16 cellular contexts compared by ENCODE assay signal in genomic region chr5:39167141-39167972, GRCh38. TPM values are rescaled to one million over a fixed set of nuclear protein-coding genes. Genes with fewer than 3 reads are reported as not detected.
A peak's percentile ranks its signal among the peaks of the same experiment; 100 is the strongest.
DNase-seq lines count a peak whose midpoint lies in the region; ATAC-seq, FAIRE-seq and TF ChIP-seq lines count a peak whose summit lies in the region.
"Had no signal": no experiment of that assay in that cellular context is flagged by ENCODE, and none has a peak within 500 bp of the region (broad histone marks: within the 10 kb centered on the region; RNA-seq: fewer than 3 reads in every experiment).

No MANE protein-coding gene starts in this region.

- no peaks in the 10 kb centered on the region for H3K27me3 ChIP-seq in naive thymus-derived CD4-positive, alpha-beta T cell (ENCODE audit: control insufficient read depth in 2 of 2, insufficient read depth in 2 of 2, low read length in 2 of 2)
- no peaks in the 10 kb centered on the region for H3K27me3 ChIP-seq in Caco-2 (replicated peaks; ENCODE audit: control insufficient read depth, insufficient read depth, low read length)
- H3K27me3 ChIP-seq: brain microvascular endothelial cell, tibial artery had no signal

- DNase-seq in activated CD4-positive, alpha-beta T cell treated with anti-CD3 and anti-CD28 coated beads for 36 hours, result no peak
- DNase-seq in activated CD4-positive, alpha-beta T cell treated with anti-CD3 and anti-CD28 coated beads, Interleukin-2, amount 50 U/mL, for 1 hour, result no peak
- DNase-seq in NCI-H526 treated with DMSO at 0.1 percent for 48 hours (lab: John Stamatoyannopoulos, UW), result peak; percentile 87
- peak; percentile 53 for DNase-seq in amniotic epithelial cell (ENCODE audit: low read depth)
- no peak for DNase-seq in naive thymus-derived CD4-positive, alpha-beta T cell
- DNase-seq in Caco-2, result no peak
- DNase-seq in frontal cortex (ENCODE audit: low spot score in 2 of 2), result no peak
- DNase-seq: 8988T; activated CD8-positive, alpha-beta memory T cell treated with anti-CD3 and anti-CD28 coated beads, Interleukin-2, amount 50 U/mL, for 4 hours; brain microvascular endothelial cell; NCI-H226; nucleus accumbens; T1000; tibial artery had no signal

- CTCF ChIA-PET in activated CD4-positive, alpha-beta T cell treated with anti-CD3 and anti-CD28 coated beads for 36 hours (lab: Charles Lee), result interaction anchor here (0.7 to 1.8 kb wide), 3 partner anchors 9 to 45 kb away, joined by 3 to 5 read pairs (median 4); no protein-coding TSS in a partner anchor
- CTCF ChIA-PET in naive thymus-derived CD4-positive, alpha-beta T cell (lab: Charles Lee), result interaction anchor here (0.6 to 1.1 kb wide), 2 partner anchors 19 to 51 kb away, joined by 3 read pairs; no protein-coding TSS in a partner anchor
- CTCF ChIA-PET in Caco-2 (lab: Charles Lee), result no interaction called here

- BruUV-seq in Caco-2 (replicated peaks; lab: Mats Ljungman, UMichigan), result no TSS peak

- no peaks in the 10 kb centered on the region for H3K27me3 Mint-ChIP-seq in activated CD4-positive, alpha-beta T cell treated with anti-CD3 and anti-CD28 coated beads for 36 hours
- no peaks in the 10 kb centered on the region for H3K27me3 Mint-ChIP-seq in naive thymus-derived CD4-positive, alpha-beta T cell
- no peaks in the 10 kb centered on the region for H3K27me3 Mint-ChIP-seq in Caco-2 (ENCODE audit: insufficient read depth, unreplicated experiment)

- intact Hi-C loops in activated CD4-positive, alpha-beta T cell treated with anti-CD3 and anti-CD28 coated beads for 36 hours (cut with DNase I, micrococcal nuclease), result no loop called here
- intact Hi-C loops in naive thymus-derived CD4-positive, alpha-beta T cell (cut with micrococcal nuclease), result loop anchor here (1.0 kb wide), 2 partner anchors 8 to 10 kb away; no protein-coding TSS in a partner anchor
- intact Hi-C loops in Caco-2 (cut with micrococcal nuclease; ENCODE audit: unreplicated experiment), result no loop called here

- POLR2A ChIA-PET in activated CD4-positive, alpha-beta T cell treated with anti-CD3 and anti-CD28 coated beads for 36 hours (lab: Charles Lee), result no interaction called here
- POLR2A ChIA-PET in naive thymus-derived CD4-positive, alpha-beta T cell (lab: Charles Lee), result interaction anchor here (0.7 to 22.3 kb wide), 5 partner anchors 9 to 46 kb away, joined by 3 to 679 read pairs (median 4); no protein-coding TSS in a partner anchor
- POLR2A ChIA-PET in Caco-2 (lab: Charles Lee), result no interaction called here

- no peak for ATAC-seq in activated CD4-positive, alpha-beta T cell treated with anti-CD3 and anti-CD28 coated beads for 36 hours
- peak; percentile 57 for ATAC-seq in naive thymus-derived CD4-positive, alpha-beta T cell
- no peak for ATAC-seq in HG03139 (IDR thresholded peaks at IDR 0.05; ENCODE audit: unreplicated experiment)

- no peaks in the 10 kb centered on the region for H3K9me3 Mint-ChIP-seq in activated CD4-positive, alpha-beta T cell treated with anti-CD3 and anti-CD28 coated beads for 36 hours (ENCODE audit: low read depth)
- peaks cover 0 to 9% (median 0%) of the 10 kb centered on the region in 11 donors for H3K9me3 Mint-ChIP-seq in naive thymus-derived CD4-positive, alpha-beta T cell
- H3K9me3 Mint-ChIP-seq in Caco-2 (ENCODE audit: unreplicated experiment), result no peaks in the 10 kb centered on the region

- H3K4me3 ChIP-seq in naive thymus-derived CD4-positive, alpha-beta T cell (ENCODE audit: low read length), result peak overlapping the region; percentile 16
- H3K4me3 ChIP-seq in Caco-2 (ENCODE audit: low read depth, low read length), result no peak overlapping the region
- H3K4me3 ChIP-seq: tibial artery had no signal

- peak overlapping the region; percentile 25 for H3K27ac ChIP-seq in naive thymus-derived CD4-positive, alpha-beta T cell (ENCODE audit: low read depth, low read length)
- H3K27ac ChIP-seq: brain microvascular endothelial cell, tibial artery had no signal

- peaks cover 0 to 12% (median 0%) of the 10 kb centered on the region in 3 experiments for H3K36me3 ChIP-seq in naive thymus-derived CD4-positive, alpha-beta T cell (ENCODE audit: control insufficient read depth in 2 of 3, insufficient read depth in 3 of 3, low read length in 3 of 3)
- no peaks in the 10 kb centered on the region for H3K36me3 ChIP-seq in Caco-2 (ENCODE audit: control insufficient read depth, insufficient read depth, low read length)
- H3K36me3 ChIP-seq: brain microvascular endothelial cell, tibial artery had no signal

- no peak for FAIRE-seq in frontal cortex (lab: Jason Lieb, UNC)

- peak overlapping the region; percentile 45 for H3K4me3 Mint-ChIP-seq in activated CD4-positive, alpha-beta T cell treated with anti-CD3 and anti-CD28 coated beads for 36 hours
- peak overlapping the region; percentile 34 to 82 (median 66) for H3K4me3 Mint-ChIP-seq in naive thymus-derived CD4-positive, alpha-beta T cell
- H3K4me3 Mint-ChIP-seq in Caco-2 (ENCODE audit: unreplicated experiment), result no peak overlapping the region

- peaks cover 35% of the 10 kb centered on the region for H3K36me3 Mint-ChIP-seq in activated CD4-positive, alpha-beta T cell treated with anti-CD3 and anti-CD28 coated beads for 36 hours (ENCODE audit: low read depth)
- H3K36me3 Mint-ChIP-seq in naive thymus-derived CD4-positive, alpha-beta T cell, result peaks cover 11 to 64% (median 57%) of the 10 kb centered on the region in 5 donors
- H3K36me3 Mint-ChIP-seq in Caco-2 (ENCODE audit: insufficient read depth, unreplicated experiment), result no peaks in the 10 kb centered on the region

- no peak for TF ChIP-seq CTCF in Caco-2 (IDR thresholded peaks at IDR 0.05; ENCODE audit: insufficient read depth in 1 of 2, low read depth in 1 of 2, low read length in 1 of 2, severe bottlenecking in 1 of 2, unreplicated experiment in 1 of 2)

- peaks cover 72 to 75% of the 10 kb centered on the region in 2 donors for H3K4me1 ChIP-seq in naive thymus-derived CD4-positive, alpha-beta T cell (ENCODE audit: control insufficient read depth in 2 of 2, insufficient read depth in 2 of 2, low read length in 2 of 2)
- peaks cover 15% of the 10 kb centered on the region for H3K4me1 ChIP-seq in Caco-2
- H3K4me1 ChIP-seq: tibial artery had no signal

- peaks cover 91% of the 10 kb centered on the region for H3K4me1 Mint-ChIP-seq in activated CD4-positive, alpha-beta T cell treated with anti-CD3 and anti-CD28 coated beads for 36 hours
- H3K4me1 Mint-ChIP-seq in naive thymus-derived CD4-positive, alpha-beta T cell, result peaks cover 77 to 98% (median 91%) of the 10 kb centered on the region in 7 donors
- peaks cover 18% of the 10 kb centered on the region for H3K4me1 Mint-ChIP-seq in Caco-2 (ENCODE audit: low read depth, unreplicated experiment)

- H3K27ac Mint-ChIP-seq in activated CD4-positive, alpha-beta T cell treated with anti-CD3 and anti-CD28 coated beads for 36 hours, result peak overlapping the region; percentile 92
- H3K27ac Mint-ChIP-seq in naive thymus-derived CD4-positive, alpha-beta T cell, result peak overlapping the region; percentile 63 to 94 (median 82)
- H3K27ac Mint-ChIP-seq in Caco-2 (ENCODE audit: unreplicated experiment), result no peak overlapping the region

- no peaks in the 10 kb centered on the region for H3K9me3 ChIP-seq in naive thymus-derived CD4-positive, alpha-beta T cell (ENCODE audit: control insufficient read depth in 2 of 3, low read length in 3 of 3)
- no peaks in the 10 kb centered on the region for H3K9me3 ChIP-seq in Caco-2
- H3K9me3 ChIP-seq: tibial artery had no signal

RNA-seq across cellular contexts. Expression of gene FYB1, which starts 52.0 kb away (rescaled TPM):
- 100 to 1,000 TPM; 109 to 171 TPM for total RNA-seq in activated CD4-positive, alpha-beta T cell treated with anti-CD3 and anti-CD28 coated beads for 36 hours
- 100 to 1,000 TPM; 310 to 701 (median 497) TPM for total RNA-seq in naive thymus-derived CD4-positive, alpha-beta T cell
- 100 to 1,000 TPM; 342 to 488 TPM for polyA plus RNA-seq in naive thymus-derived CD4-positive, alpha-beta T cell
- total RNA-seq in Caco-2 (2022) (0.60 and 1.3 TPM in 2 replicates), frontal cortex (1.6 TPM)
- total RNA-seq: lung microvascular endothelial cell had no signal

Comparison
In these comparisons a context has a peak if more than half of its experiments do, and no peak if none do; other contexts are left out.
1. DNase-seq: peak in NCI-H526 treated with DMSO at 0.1 percent for 48 hours (single experiment) and amniotic epithelial cell (single experiment); none in activated CD4-positive, alpha-beta T cell treated with anti-CD3 and anti-CD28 coated beads for 36 hours (single experiment), activated CD4-positive, alpha-beta T cell treated with anti-CD3 and anti-CD28 coated beads, Interleukin-2, amount 50 U/mL, for 1 hour (single experiment), naive thymus-derived CD4-positive, alpha-beta T cell (0 of 9), Caco-2 (0 of 2) and frontal cortex (0 of 2).
2. RNA of gene FYB1, which starts 52.0 kb away (total RNA-seq): 310 to 701 TPM in naive thymus-derived CD4-positive, alpha-beta T cell and 109 to 171 TPM in activated CD4-positive, alpha-beta T cell treated with anti-CD3 and anti-CD28 coated beads for 36 hours; 1.6 TPM in frontal cortex (single experiment) and 0.60 to 1.3 TPM in Caco-2; every median in the first group is over 10 times any median in the second.
3. intact Hi-C loops: an anchor here in naive thymus-derived CD4-positive, alpha-beta T cell (1.0 kb wide); none called in activated CD4-positive, alpha-beta T cell treated with anti-CD3 and anti-CD28 coated beads for 36 hours and Caco-2.